21 cellular contexts compared by ENCODE assay signal in genomic region chr3:146746190-146746589, GRCh38.
DNase-seq lines count a peak whose midpoint lies in the region; ATAC-seq and TF ChIP-seq lines count a peak whose summit lies in the region.
"Had no signal": no experiment of that assay in that cellular context is flagged by ENCODE, and none has a peak within 500 bp of the region (broad histone marks: within the 10 kb centered on the region; RNA-seq: fewer than 3 reads in every experiment).

No MANE protein-coding gene starts in this region.

- no peaks in the 10 kb centered on the region for H3K79me2 ChIP-seq in OCI-LY7 (ENCODE audit: insufficient read depth, low read depth, low read length)

- H3K27ac ChIP-seq in A673 (ENCODE audit: low read depth, low read length, poor library complexity, severe bottlenecking) (peak overlapping the region; percentile 51), OCI-LY7 (ENCODE audit: low read depth, low read length, poor library complexity, severe bottlenecking) (no peak overlapping the region)
- H3K27ac ChIP-seq: A549 had no signal

- H3K36me3 Mint-ChIP-seq in HFFc6 (ENCODE audit: low read depth): peaks cover 24% of the 10 kb centered on the region
- no peaks in the 10 kb centered on the region for H3K36me3 Mint-ChIP-seq in activated T-cell treated with anti-CD3 and anti-CD28 coated beads, Interleukin-2, amount 50 U/mL, for 72 hours (ENCODE audit: insufficient read depth in 2 of 2)
- H3K36me3 Mint-ChIP-seq: CD8-positive, alpha-beta T cell; memory B cell; WTC11 had no signal

- no TSS peak for BruUV-seq in A673 (replicated peaks; lab: Mats Ljungman, UMichigan)
- no TSS peak for BruUV-seq in OCI-LY7 (replicated peaks; lab: Mats Ljungman, UMichigan)

- H3K9me3 Mint-ChIP-seq in HFFc6: peaks cover 4% of the 10 kb centered on the region; the same call in 1 of the 2 replicates
- H3K9me3 Mint-ChIP-seq in activated T-cell treated with anti-CD3 and anti-CD28 coated beads, Interleukin-2, amount 50 U/mL, for 72 hours: peaks cover 2 to 4% of the 10 kb centered on the region in 2 donors
- H3K9me3 Mint-ChIP-seq: activated T-helper 1 cell treated with anti-CD3 and anti-CD28 coated beads, Interleukin-12 subunit alpha, Interleukin-12 subunit beta, Interleukin-2, Interleukin-4 antibody, amounts not matched to agents 30 ng/mL and 10 ng/mL and 1 ng/mL, durations not matched to agents 14 hours and 24 hours and 36 hours; nephron progenitor cell had no signal

- peaks cover 70% of the 10 kb centered on the region for H3K4me1 Mint-ChIP-seq in HFFc6 (ENCODE audit: low read depth)
- H3K4me1 Mint-ChIP-seq in activated T-cell treated with anti-CD3 and anti-CD28 coated beads, Interleukin-2, amount 50 U/mL, for 72 hours (ENCODE audit: low read depth): no peaks in the 10 kb centered on the region
- H3K4me1 Mint-ChIP-seq: memory B cell, nephron progenitor cell had no signal

- peak overlapping the region; percentile 83 for H3K27ac Mint-ChIP-seq in HFFc6
- H3K27ac Mint-ChIP-seq in activated T-cell treated with anti-CD3 and anti-CD28 coated beads, Interleukin-2, amount 50 U/mL, for 72 hours: no peak overlapping the region
- H3K27ac Mint-ChIP-seq: activated CD8-positive, alpha-beta T cell treated with anti-CD3 and anti-CD28 coated beads, Interleukin-2, amount 10 ng/mL, durations not matched to agents 7 days and 5 days; activated T-helper 1 cell treated with anti-CD3 and anti-CD28 coated beads, Interleukin-12 subunit alpha, Interleukin-12 subunit beta, Interleukin-2, Interleukin-4 antibody, amounts not matched to agents 30 ng/mL and 10 ng/mL and 1 ng/mL, durations not matched to agents 14 hours and 24 hours and 36 hours; CD8-positive, alpha-beta T cell; memory B cell; nephron progenitor cell; WTC11 had no signal

- H2AFZ ChIP-seq in OCI-LY7 (ENCODE audit: low read length): no peak overlapping the region

- TF ChIP-seq CTCF in A673 (conservative IDR thresholded peaks at IDR 0.05; ENCODE audit: low read depth, low read length) (no peak), HFFc6 (IDR thresholded peaks at IDR 0.05) (no peak), mucosa of descending colon (IDR thresholded peaks at IDR 0.05) (no peak), OCI-LY7 (conservative IDR thresholded peaks at IDR 0.05; ENCODE audit: low read length) (no peak)

- H3K4me1 ChIP-seq in A673 (ENCODE audit: insufficient read depth, low read length, poor library complexity, severe bottlenecking) (peaks cover 37% of the 10 kb centered on the region), mucosa of descending colon (ENCODE audit: low read depth) (no peaks in the 10 kb centered on the region), OCI-LY7 (ENCODE audit: insufficient read depth, low read length, poor library complexity, severe bottlenecking) (no peaks in the 10 kb centered on the region)
- H3K4me1 ChIP-seq: A549 had no signal

- no peaks in the 10 kb centered on the region for H3K27me3 Mint-ChIP-seq in HFFc6 (ENCODE audit: insufficient read depth)
- no peaks in the 10 kb centered on the region for H3K27me3 Mint-ChIP-seq in activated T-cell treated with anti-CD3 and anti-CD28 coated beads, Interleukin-2, amount 50 U/mL, for 72 hours (ENCODE audit: low read depth)
- H3K27me3 Mint-ChIP-seq: memory B cell had no signal

- H3K4me3 ChIP-seq in A673 (ENCODE audit: low read depth, low read length, poor library complexity, severe bottlenecking) (no peak overlapping the region), mucosa of descending colon (no peak overlapping the region), OCI-LY7 (ENCODE audit: low read depth, low read length, poor library complexity, severe bottlenecking) (no peak overlapping the region)
- H3K4me3 ChIP-seq: A549 had no signal

- no peaks in the 10 kb centered on the region for H3K27me3 ChIP-seq in A673 (replicated peaks; ENCODE audit: insufficient read depth, low read depth, low read length, poor library complexity)

- H3K36me3 ChIP-seq in A673 (ENCODE audit: insufficient read depth, low read length, poor library complexity, severe bottlenecking) (no peaks in the 10 kb centered on the region), mucosa of descending colon (ENCODE audit: low read depth) (no peaks in the 10 kb centered on the region), OCI-LY7 (ENCODE audit: insufficient read depth, low read length) (no peaks in the 10 kb centered on the region)

- no peak overlapping the region for H3K4me2 ChIP-seq in OCI-LY7 (ENCODE audit: low read length)
- H3K4me2 ChIP-seq: A549 had no signal

- ATAC-seq in mucosa of descending colon: no peak
- no peak for ATAC-seq in activated T-cell treated with anti-CD3 and anti-CD28 coated beads, Interleukin-2, amount 50 U/mL, for 72 hours (replicated peaks in 1 of 2)
- ATAC-seq: A549; activated CD8-positive, alpha-beta T cell treated with anti-CD3 and anti-CD28 coated beads, Interleukin-2, amount 10 ng/mL, durations not matched to agents 7 days and 5 days; CD8-positive, alpha-beta T cell; stimulated activated naive CD8-positive, alpha-beta T cell treated with anti-CD3 and anti-CD28 coated beads, Interleukin-15, Interleukin-2, amounts not matched to agents 100 U/mL and 50 U/mL, for 24 hours; WTC11 had no signal

- no peaks in the 10 kb centered on the region for H4K20me1 ChIP-seq in OCI-LY7 (ENCODE audit: insufficient read depth, low read length)

- H3K9me2 ChIP-seq in OCI-LY7 (ENCODE audit: insufficient read depth, low read length): no peaks in the 10 kb centered on the region

- CTCF ChIA-PET in A673 (lab: Charles Lee): interaction anchor here (0.8 to 1.5 kb wide), 2 partner anchors 374 to 615 kb away, joined by 3 to 6 read pairs; no protein-coding TSS in a partner anchor
- CTCF ChIA-PET in OCI-LY7 (lab: Charles Lee; ENCODE audit: unreplicated experiment): no interaction called here

- H3K4me3 Mint-ChIP-seq in HFFc6: no peak overlapping the region
- no peak overlapping the region for H3K4me3 Mint-ChIP-seq in activated T-cell treated with anti-CD3 and anti-CD28 coated beads, Interleukin-2, amount 50 U/mL, for 72 hours
- H3K4me3 Mint-ChIP-seq: activated CD8-positive, alpha-beta T cell treated with anti-CD3 and anti-CD28 coated beads, Interleukin-2, amount 10 ng/mL, durations not matched to agents 7 days and 5 days; activated T-helper 1 cell treated with anti-CD3 and anti-CD28 coated beads, Interleukin-12 subunit alpha, Interleukin-12 subunit beta, Interleukin-2, Interleukin-4 antibody, amounts not matched to agents 30 ng/mL and 10 ng/mL and 1 ng/mL, durations not matched to agents 14 hours and 24 hours and 36 hours; CD8-positive, alpha-beta T cell; memory B cell; nephron progenitor cell; WTC11 had no signal

- H3K9me3 ChIP-seq in A673 (ENCODE audit: low read depth, low read length, poor library complexity, severe bottlenecking) (peaks cover 4% of the 10 kb centered on the region), mucosa of descending colon (no peaks in the 10 kb centered on the region), OCI-LY7 (ENCODE audit: low read length) (no peaks in the 10 kb centered on the region)
- H3K9me3 ChIP-seq: A549 had no signal

- peak; percentile 97 for DNase-seq in A673 (ENCODE audit: low spot score)
- peak; percentile 64 for DNase-seq in HFFc6
- DNase-seq in brain pericyte (ENCODE audit: low read depth, low spot score): peak; percentile 45
- peak; percentile 27 for DNase-seq in glomerular endothelial cell (ENCODE audit: extremely low read depth, low read depth, low spot score)
- no peak for DNase-seq in mucosa of descending colon
- DNase-seq in NCI-H1694 (lab: John Stamatoyannopoulos, UW): no peak
- no peak for DNase-seq in activated T-cell treated with anti-CD3 and anti-CD28 coated beads, Interleukin-2, amount 50 U/mL, for 72 hours
- DNase-seq in OCI-LY7 (ENCODE audit: low spot score): no peak
- DNase-seq: activated CD8-positive, alpha-beta T cell treated with anti-CD3 and anti-CD28 coated beads, Interleukin-2, amount 10 ng/mL, durations not matched to agents 7 days and 5 days; CD8-positive, alpha-beta T cell; DND-41; NCI-H1930; NCI-H446; nephron progenitor cell; SHP77; stimulated activated naive CD8-positive, alpha-beta T cell treated with anti-CD3 and anti-CD28 coated beads, Interleukin-15, Interleukin-2, amounts not matched to agents 100 U/mL and 50 U/mL, for 24 hours; trophoblast cell had no signal

- POLR2A ChIA-PET in A673 (lab: Charles Lee; ENCODE audit: low non-redundant PET): no interaction called here
- POLR2A ChIA-PET in OCI-LY7 (lab: Charles Lee): no interaction called here

- intact Hi-C loops in A673 (cut with micrococcal nuclease; ENCODE audit: unreplicated experiment): loop anchor here (2.0 to 10.0 kb wide), 6 partner anchors 59 to 1331 kb away; no protein-coding TSS in a partner anchor
- intact Hi-C loops in mucosa of descending colon (cut with DNase I, micrococcal nuclease): loop anchor here in 1 of 2 donors (10.0 kb wide), 1 partner anchor 449 kb away; no protein-coding TSS in a partner anchor
- intact Hi-C loops in OCI-LY7 (cut with micrococcal nuclease; ENCODE audit: unreplicated experiment): no loop called here

Comparison
In these comparisons a context has a peak if more than half of its experiments do, and no peak if none do; other contexts are left out.
1. DNase-seq: peak in A673 (single experiment), HFFc6 (single experiment), brain pericyte (single experiment) and glomerular endothelial cell (single experiment); none in mucosa of descending colon (0 of 3), NCI-H1694 (single experiment), activated T-cell treated with anti-CD3 and anti-CD28 coated beads, Interleukin-2, amount 50 U/mL, for 72 hours (0 of 2) and OCI-LY7 (single experiment).